Comparison of ENCODE assay signal across 17 cellular contexts in the genomic region with DNA sequence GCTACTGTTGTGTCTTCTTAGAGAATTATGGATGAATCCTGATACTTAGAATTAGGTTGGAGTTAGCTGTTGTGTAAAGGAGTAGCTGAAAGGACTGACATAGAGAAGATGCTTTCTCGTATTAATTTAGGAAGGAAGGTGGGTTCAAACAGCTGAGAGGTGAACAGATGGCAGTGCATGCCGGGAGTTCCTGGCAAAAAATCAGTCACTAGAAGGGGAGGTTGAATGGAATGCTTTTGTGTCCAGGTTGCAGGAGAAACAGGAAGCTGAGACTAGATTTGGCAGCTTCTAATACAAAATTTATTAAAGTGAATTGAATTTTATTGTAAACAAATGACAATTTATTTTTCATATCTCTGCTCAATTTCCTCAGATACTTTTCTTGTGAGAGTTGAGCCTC.
A peak's percentile ranks its signal among the peaks of the same experiment; 100 is the strongest.
DNase-seq lines count a peak whose midpoint lies in the region; ATAC-seq and FAIRE-seq lines count a peak whose summit lies in the region.
"Had no signal": no experiment of that assay in that cellular context is flagged by ENCODE, and none has a peak within 500 bp of the region (broad histone marks: within the 10 kb centered on the region; RNA-seq: fewer than 3 reads in every experiment).

No MANE protein-coding gene starts in this region.

- no peaks in the 10 kb centered on the region for H3K9me3 Mint-ChIP-seq in activated T-helper 17 cell treated with anti-CD3 and anti-CD28 coated beads, Interleukin-2, amount 50 U/mL, for 72 hours
- H3K9me3 Mint-ChIP-seq in activated CD4-positive, alpha-beta T cell treated with anti-CD3 and anti-CD28 coated beads for 36 hours (ENCODE audit: low read depth): peaks cover 13% of the 10 kb centered on the region

- ATAC-seq in activated T-helper 17 cell treated with anti-CD3 and anti-CD28 coated beads, Interleukin-2, amount 50 U/mL, for 72 hours (replicated peaks): no peak
- ATAC-seq in activated CD4-positive, alpha-beta T cell treated with anti-CD3 and anti-CD28 coated beads for 36 hours: no peak
- no peak for ATAC-seq in GM21717 (IDR thresholded peaks at IDR 0.05; ENCODE audit: unreplicated experiment)

- no peaks in the 10 kb centered on the region for H3K27me3 Mint-ChIP-seq in activated T-helper 17 cell treated with anti-CD3 and anti-CD28 coated beads, Interleukin-2, amount 50 U/mL, for 72 hours
- no peaks in the 10 kb centered on the region for H3K27me3 Mint-ChIP-seq in activated CD4-positive, alpha-beta T cell treated with anti-CD3 and anti-CD28 coated beads for 36 hours
- H3K27me3 Mint-ChIP-seq: activated CD4-positive, alpha-beta memory T cell treated with anti-CD3 and anti-CD28 coated beads, Interleukin-2, amount 10 ng/mL, durations not matched to agents 7 days and 5 days; activated naive CD8-positive, alpha-beta T cell treated with anti-CD3 and anti-CD28 coated beads for 36 hours had no signal

- intact Hi-C loops in activated CD4-positive, alpha-beta T cell treated with anti-CD3 and anti-CD28 coated beads for 36 hours (cut with DNase I, micrococcal nuclease): no loop called here

- H3K27ac Mint-ChIP-seq in activated T-helper 17 cell treated with anti-CD3 and anti-CD28 coated beads, Interleukin-2, amount 50 U/mL, for 72 hours: peak overlapping the region; percentile 22
- H3K27ac Mint-ChIP-seq in activated CD4-positive, alpha-beta T cell treated with anti-CD3 and anti-CD28 coated beads for 36 hours: no peak overlapping the region
- H3K27ac Mint-ChIP-seq: activated CD4-positive, alpha-beta memory T cell treated with anti-CD3 and anti-CD28 coated beads, Interleukin-2, amount 10 ng/mL, durations not matched to agents 7 days and 5 days; activated naive CD8-positive, alpha-beta T cell treated with anti-CD3 and anti-CD28 coated beads for 36 hours had no signal

- no peaks in the 10 kb centered on the region for H3K36me3 ChIP-seq in skeletal muscle satellite cell (ENCODE audit: insufficient read depth, low read length)
- H3K36me3 ChIP-seq: BLaER1 treated with 17β-estradiol and CSF1 and Interleukin-3, amounts not matched to agents 10 nM and 100 nM; esophagus squamous epithelium; WERI-Rb-1 had no signal

- no peaks in the 10 kb centered on the region for H3K27me3 ChIP-seq in skeletal muscle satellite cell (ENCODE audit: control insufficient read depth, insufficient read depth, low read length)
- H3K27me3 ChIP-seq: BLaER1 treated with 17β-estradiol and CSF1 and Interleukin-3, amounts not matched to agents 10 nM and 100 nM; esophagus squamous epithelium; testis had no signal

- CTCF ChIA-PET in activated CD4-positive, alpha-beta T cell treated with anti-CD3 and anti-CD28 coated beads for 36 hours (lab: Charles Lee): interaction anchor here (0.8 to 1.2 kb wide), 3 partner anchors 8 to 95 kb away, joined by 3 to 5 read pairs (median 5); no protein-coding TSS in a partner anchor

- H3K4me3 Mint-ChIP-seq in activated T-helper 17 cell treated with anti-CD3 and anti-CD28 coated beads, Interleukin-2, amount 50 U/mL, for 72 hours: no peak overlapping the region
- H3K4me3 Mint-ChIP-seq in activated CD4-positive, alpha-beta T cell treated with anti-CD3 and anti-CD28 coated beads for 36 hours: no peak overlapping the region
- H3K4me3 Mint-ChIP-seq: activated CD4-positive, alpha-beta memory T cell treated with anti-CD3 and anti-CD28 coated beads, Interleukin-2, amount 10 ng/mL, durations not matched to agents 7 days and 5 days; activated naive CD8-positive, alpha-beta T cell treated with anti-CD3 and anti-CD28 coated beads for 36 hours had no signal

- no peak overlapping the region for H3K4me2 ChIP-seq in skeletal muscle satellite cell (ENCODE audit: low read length)
- H3K4me2 ChIP-seq: BLaER1 treated with 17β-estradiol and CSF1 and Interleukin-3, amounts not matched to agents 10 nM and 100 nM had no signal

- H3K9me3 ChIP-seq in skeletal muscle satellite cell (replicated peaks; ENCODE audit: low read length): no peaks in the 10 kb centered on the region
- H3K9me3 ChIP-seq: esophagus squamous epithelium, psoas muscle, testis had no signal

- peaks cover 47% of the 10 kb centered on the region for H3K4me1 ChIP-seq in skeletal muscle satellite cell (ENCODE audit: control insufficient read depth, insufficient read depth, low read length)
- H3K4me1 ChIP-seq: psoas muscle had no signal

- no peak overlapping the region for H3K4me3 ChIP-seq in skeletal muscle satellite cell (ENCODE audit: low read length)
- H3K4me3 ChIP-seq: BLaER1 treated with 17β-estradiol and CSF1 and Interleukin-3, amounts not matched to agents 10 nM and 100 nM; esophagus squamous epithelium; psoas muscle; testis had no signal

- H3K9ac ChIP-seq in skeletal muscle satellite cell (ENCODE audit: low read depth, low read length): peak overlapping the region; percentile 53
- H3K9ac ChIP-seq: BLaER1 treated with 17β-estradiol and CSF1 and Interleukin-3, amounts not matched to agents 10 nM and 100 nM had no signal

- peak; percentile 44 for DNase-seq in NCI-H2171 treated with DMSO at 0.1 percent for 48 hours (lab: John Stamatoyannopoulos, UW)
- no peak for DNase-seq in NCI-H2171 (lab: John Stamatoyannopoulos, UW)
- DNase-seq in lung microvascular endothelial cell (ENCODE audit: low read depth in 2 of 2): peak; percentile 51 to 78
- DNase-seq in frontal cortex (ENCODE audit: low spot score in 2 of 2): no peak
- no peak for DNase-seq in activated CD4-positive, alpha-beta T cell treated with anti-CD3 and anti-CD28 coated beads for 36 hours
- DNase-seq: activated CD4-positive, alpha-beta memory T cell treated with anti-CD3 and anti-CD28 coated beads, Interleukin-2, amount 10 ng/mL, durations not matched to agents 7 days and 5 days; activated naive CD8-positive, alpha-beta T cell treated with anti-CD3 and anti-CD28 coated beads for 36 hours; activated T-cell treated with anti-CD3 and anti-CD28 coated beads, Interleukin-2, amount 50 U/mL, for 48 hours; esophagus squamous epithelium; NCI-H187; psoas muscle; testis; WERI-Rb-1 had no signal

- H3K36me3 Mint-ChIP-seq in activated T-helper 17 cell treated with anti-CD3 and anti-CD28 coated beads, Interleukin-2, amount 50 U/mL, for 72 hours (ENCODE audit: low read depth): peaks cover 9% of the 10 kb centered on the region
- H3K36me3 Mint-ChIP-seq in activated CD4-positive, alpha-beta T cell treated with anti-CD3 and anti-CD28 coated beads for 36 hours (ENCODE audit: low read depth): peaks cover 10% of the 10 kb centered on the region

- POLR2A ChIA-PET in activated CD4-positive, alpha-beta T cell treated with anti-CD3 and anti-CD28 coated beads for 36 hours (lab: Charles Lee): interaction anchor here (0.6 to 1.3 kb wide), 3 partner anchors 22 to 202 kb away, joined by 3 to 5 read pairs (median 3); no protein-coding TSS in a partner anchor

- FAIRE-seq in frontal cortex (lab: Jason Lieb, UNC): no peak

- H3K4me1 Mint-ChIP-seq in activated T-helper 17 cell treated with anti-CD3 and anti-CD28 coated beads, Interleukin-2, amount 50 U/mL, for 72 hours: peaks cover 48% of the 10 kb centered on the region
- peaks cover 70% of the 10 kb centered on the region for H3K4me1 Mint-ChIP-seq in activated CD4-positive, alpha-beta T cell treated with anti-CD3 and anti-CD28 coated beads for 36 hours

Comparison
In these comparisons a context has a peak if more than half of its experiments do, and no peak if none do; other contexts are left out.
1. DNase-seq: peak in NCI-H2171 treated with DMSO at 0.1 percent for 48 hours (single experiment) and lung microvascular endothelial cell (2 of 2); none in NCI-H2171 (single experiment), frontal cortex (0 of 2) and activated CD4-positive, alpha-beta T cell treated with anti-CD3 and anti-CD28 coated beads for 36 hours (single experiment).